Comparison of ENCODE assay signal across 8 cellular contexts in genomic region chr16:66830422-66831404, GRCh38. TPM values are rescaled to one million over a fixed set of nuclear protein-coding genes. Genes with fewer than 3 reads are reported as not detected.
DNase-seq lines count a peak whose midpoint lies in the region; ATAC-seq and TF ChIP-seq lines count a peak whose summit lies in the region.

Gene NAE1, minus strand, starts transcription at chr16:66830976. Its CDS starts 77 bp downstream, at chr16:66830899.

- H3K9me3 Mint-ChIP-seq in activated T-cell treated with anti-CD3 and anti-CD28 coated beads, Interleukin-2, amount 50 U/mL, for 24 hours, result no peaks in the 10 kb centered on the region

- TF ChIP-seq POLR2A in esophagus muscularis mucosa (IDR thresholded peaks at IDR 0.05; ENCODE audit: low read depth), result peak; percentile 59

- peaks cover 36% of the 10 kb centered on the region for H3K36me3 Mint-ChIP-seq in activated T-cell treated with anti-CD3 and anti-CD28 coated beads, Interleukin-2, amount 50 U/mL, for 24 hours (ENCODE audit: low read depth)

- H3K4me3 ChIP-seq in esophagus muscularis mucosa, result peak within 1 kb of the TSS; percentile 78 to 96 (median 84)

- DNase-seq in DMS53 (lab: John Stamatoyannopoulos, UW) (peak; percentile 90), OCI-M2 (lab: John Stamatoyannopoulos, UW; ENCODE audit: unreplicated experiment) (peak; percentile 27), esophagus muscularis mucosa (ENCODE audit: extremely low spot score) (no peak), myocyte (ENCODE audit: low read depth) (peak; percentile 89)
- peak; percentile 95 for DNase-seq in activated T-cell treated with anti-CD3 and anti-CD28 coated beads, Interleukin-2, amount 50 U/mL, for 24 hours
- peak; percentile 73 to 82 for DNase-seq in stimulated activated CD8-positive, alpha-beta memory T cell treated with anti-CD3 and anti-CD28 coated beads, Interleukin-7, amount 100 ng/mL, for 48 hours (ENCODE audit: extremely low read depth in 1 of 2, low read depth in 1 of 2)

- peak; percentile 86 for ATAC-seq in GM21576 (IDR thresholded peaks at IDR 0.05; ENCODE audit: unreplicated experiment)

- H3K4me1 ChIP-seq in esophagus muscularis mucosa, result peaks cover 10 to 36% (median 25%) of the 10 kb centered on the region in 4 donors

- TF ChIP-seq CTCF in esophagus muscularis mucosa (IDR thresholded peaks at IDR 0.05), result peak; percentile 94 to 99 (median 96)

- H3K9me3 ChIP-seq in esophagus muscularis mucosa, result no peaks in the 10 kb centered on the region

- TF ChIP-seq RAD21 in Ishikawa (IDR thresholded peaks at IDR 0.05; ENCODE audit: low read depth), result peak; percentile 54

- TF ChIP-seq EP300 in Ishikawa (IDR thresholded peaks at IDR 0.05; ENCODE audit: borderline replicate concordance) (0 out of 2 replicates have a peak, but pooled peaks have one; percentile 18), esophagus muscularis mucosa (IDR thresholded peaks at IDR 0.05) (no peak)

- H3K27me3 ChIP-seq in esophagus muscularis mucosa, result no peaks in the 10 kb centered on the region

- WGBS in esophagus muscularis mucosa, result 3% methylated on average over 16 of the region's 84 CpGs

- H3K27ac Mint-ChIP-seq in activated T-cell treated with anti-CD3 and anti-CD28 coated beads, Interleukin-2, amount 50 U/mL, for 24 hours, result peak within 1 kb of the TSS; percentile 72

- H3K36me3 ChIP-seq in esophagus muscularis mucosa, result peaks cover 0 to 29% (median 17%) of the 10 kb centered on the region in 4 donors

- H3K27ac ChIP-seq in esophagus muscularis mucosa (replicated peaks in 1 of 4), result peak within 1 kb of the TSS; percentile 89 to 96 (median 92)

- peak within 1 kb of the TSS; percentile 79 for H3K4me3 Mint-ChIP-seq in activated T-cell treated with anti-CD3 and anti-CD28 coated beads, Interleukin-2, amount 50 U/mL, for 24 hours

- intact Hi-C loops in esophagus muscularis mucosa (cut with DNase I), result loop anchor here (2.0 kb wide), 1 partner anchor 36 kb away; no protein-coding TSS in a partner anchor

- peaks cover 1% of the 10 kb centered on the region for H3K27me3 Mint-ChIP-seq in activated T-cell treated with anti-CD3 and anti-CD28 coated beads, Interleukin-2, amount 50 U/mL, for 24 hours

- peaks cover 45% of the 10 kb centered on the region for H3K4me1 Mint-ChIP-seq in activated T-cell treated with anti-CD3 and anti-CD28 coated beads, Interleukin-2, amount 50 U/mL, for 24 hours (ENCODE audit: low read depth)

TF ChIP-seq in Ishikawa, 13 proteins besides CTCF, POLR2A, EP300 and RAD21:
- no peak for TF ChIP-seq TCF12 (IDR thresholded peaks at IDR 0.05; ENCODE audit: low read depth)
- no peak for TF ChIP-seq USF1 (IDR thresholded peaks at IDR 0.05)
- 0 out of 2 replicates have a peak, but pooled peaks have one; percentile 31 for TF ChIP-seq REST (IDR thresholded peaks at IDR 0.05; ENCODE audit: low read depth)
- TF ChIP-seq FOXM1 (IDR thresholded peaks at IDR 0.05; ENCODE audit: borderline replicate concordance, low read depth), result no peak
- TF ChIP-seq NFIC (IDR thresholded peaks at IDR 0.05), result no peak
- no peak for TF ChIP-seq TEAD4 (IDR thresholded peaks at IDR 0.05)
- no peak for TF ChIP-seq CEBPB (IDR thresholded peaks at IDR 0.05)
- TF ChIP-seq EGR1 (IDR thresholded peaks at IDR 0.05), result no peak
- no peak for TF ChIP-seq ZBTB7A (IDR thresholded peaks at IDR 0.05; ENCODE audit: low read depth)
- no peak; the same call in none of the 2 replicates for TF ChIP-seq MAX (IDR thresholded peaks at IDR 0.05)
- TF ChIP-seq TAF1 (IDR thresholded peaks at IDR 0.05; ENCODE audit: low read depth), result peak; percentile 66; the same call in 1 of the 2 replicates
- TF ChIP-seq YY1 (IDR thresholded peaks at IDR 0.05; ENCODE audit: low read depth), result peak; percentile 83

RNA-seq across cellular contexts. Expression of gene NAE1, which starts in this region (rescaled TPM):
- total RNA-seq in esophagus muscularis mucosa (10 to 100 TPM; 32.7 to 50.7 (median 42.4) TPM), myocyte (57.6 and 65.4 TPM in 2 replicates)
- polyA plus RNA-seq in myocyte (2012), result 23.5 TPM
